Comparison of ENCODE assay signal across 40 cellular contexts in genomic region chr15:26318689-26319088, GRCh38.
"Had no signal": no experiment of that assay in that cellular context is flagged by ENCODE, and none has a peak within 500 bp of the region (broad histone marks: within the 10 kb centered on the region; RNA-seq: fewer than 3 reads in every experiment).

No MANE protein-coding gene starts in this region.

- H3K4me1 Mint-ChIP-seq: activated naive CD4-positive, alpha-beta T cell treated with anti-CD3 and anti-CD28 coated beads, Interleukin-2, amount 10 ng/mL, durations not matched to agents 7 days and 5 days; activated naive CD4-positive, alpha-beta T cell treated with anti-CD3 and anti-CD28 coated beads, Interleukin-2, amount 50 U/mL, for 24 hours; activated naive CD8-positive, alpha-beta T cell treated with anti-CD3 and anti-CD28 coated beads for 36 hours; activated naive CD8-positive, alpha-beta T cell treated with anti-CD3 and anti-CD28 coated beads, Interleukin-2, amount 10 ng/mL, durations not matched to agents 7 days and 5 days; activated naive CD8-positive, alpha-beta T cell treated with anti-CD3 and anti-CD28 coated beads, Interleukin-2, amount 50 U/mL, for 24 hours; activated T-helper 17 cell treated with anti-CD3 and anti-CD28 coated beads, Interleukin-2, amount 50 U/mL, for 72 hours; central memory CD8-positive, alpha-beta T cell had no signal

- FAIRE-seq: astrocyte, bronchial epithelial cell had no signal

- H3K4me3 Mint-ChIP-seq: activated naive CD4-positive, alpha-beta T cell treated with anti-CD3 and anti-CD28 coated beads for 36 hours; activated naive CD4-positive, alpha-beta T cell treated with anti-CD3 and anti-CD28 coated beads, Interleukin-2, amount 10 ng/mL, durations not matched to agents 7 days and 5 days; activated naive CD4-positive, alpha-beta T cell treated with anti-CD3 and anti-CD28 coated beads, Interleukin-2, amount 50 U/mL, for 24 hours; activated naive CD8-positive, alpha-beta T cell; activated naive CD8-positive, alpha-beta T cell treated with anti-CD3 and anti-CD28 coated beads for 36 hours; activated naive CD8-positive, alpha-beta T cell treated with anti-CD3 and anti-CD28 coated beads, Interleukin-2, amount 10 ng/mL, durations not matched to agents 7 days and 5 days; activated naive CD8-positive, alpha-beta T cell treated with anti-CD3 and anti-CD28 coated beads, Interleukin-2, amount 50 U/mL, for 24 hours; activated T-cell treated with anti-CD3 and anti-CD28 coated beads, Interleukin-2, amount 50 U/mL, for 24 hours; activated T-cell treated with anti-CD3 and anti-CD28 coated beads, Interleukin-2, amount 50 U/mL, for 4 hours; activated T-cell treated with anti-CD3 and anti-CD28 coated beads, Interleukin-2, amount 50 U/mL, for 72 hours; activated T-helper 1 cell treated with anti-CD3 and anti-CD28 coated beads, Interleukin-12 subunit alpha, Interleukin-12 subunit beta, Interleukin-2, Interleukin-4 antibody, amounts not matched to agents 30 ng/mL and 10 ng/mL and 1 ng/mL, durations not matched to agents 14 hours and 24 hours and 36 hours; activated T-helper 17 cell treated with anti-CD3 and anti-CD28 coated beads, Interleukin-2, amount 50 U/mL, for 72 hours; brain; central memory CD8-positive, alpha-beta T cell had no signal

- H3K27me3 Mint-ChIP-seq: activated naive CD4-positive, alpha-beta T cell treated with anti-CD3 and anti-CD28 coated beads, Interleukin-2, amount 10 ng/mL, durations not matched to agents 7 days and 5 days; activated naive CD8-positive, alpha-beta T cell; activated naive CD8-positive, alpha-beta T cell treated with anti-CD3 and anti-CD28 coated beads for 36 hours; activated naive CD8-positive, alpha-beta T cell treated with anti-CD3 and anti-CD28 coated beads, Interleukin-2, amount 10 ng/mL, durations not matched to agents 7 days and 5 days; activated naive CD8-positive, alpha-beta T cell treated with anti-CD3 and anti-CD28 coated beads, Interleukin-2, amount 50 U/mL, for 24 hours; activated T-cell treated with anti-CD3 and anti-CD28 coated beads, Interleukin-2, amount 50 U/mL, for 24 hours; brain; central memory CD8-positive, alpha-beta T cell had no signal

- ATAC-seq: activated naive CD4-positive, alpha-beta T cell treated with anti-CD3 and anti-CD28 coated beads, Interleukin-2, amount 50 U/mL, for 72 hours; activated naive CD8-positive, alpha-beta T cell treated with anti-CD3 and anti-CD28 coated beads, Interleukin-2, amount 50 U/mL, for 24 hours; activated T-cell treated with anti-CD3 and anti-CD28 coated beads, Interleukin-2, amount 50 U/mL, for 4 hours; activated T-cell treated with anti-CD3 and anti-CD28 coated beads, Interleukin-2, amount 50 U/mL, for 72 hours; activated T-helper 17 cell treated with anti-CD3 and anti-CD28 coated beads, Interleukin-2, amount 50 U/mL, for 72 hours; body of pancreas had no signal

- H3K4me3 ChIP-seq: adrenal gland, ascending aorta, body of pancreas, breast epithelium, cardiac muscle cell had no signal

- H3K9me3 Mint-ChIP-seq: activated naive CD4-positive, alpha-beta T cell treated with anti-CD3 and anti-CD28 coated beads for 36 hours; activated naive CD8-positive, alpha-beta T cell treated with anti-CD3 and anti-CD28 coated beads for 36 hours; activated naive CD8-positive, alpha-beta T cell treated with anti-CD3 and anti-CD28 coated beads, Interleukin-2, amount 10 ng/mL, durations not matched to agents 7 days and 5 days; activated naive CD8-positive, alpha-beta T cell treated with anti-CD3 and anti-CD28 coated beads, Interleukin-2, amount 50 U/mL, for 24 hours; activated T-cell treated with anti-CD3 and anti-CD28 coated beads, Interleukin-2, amount 50 U/mL, for 24 hours; activated T-cell treated with anti-CD3 and anti-CD28 coated beads, Interleukin-2, amount 50 U/mL, for 4 hours; activated T-cell treated with anti-CD3 and anti-CD28 coated beads, Interleukin-2, amount 50 U/mL, for 72 hours had no signal

- H3K27ac ChIP-seq: adrenal gland, ascending aorta, body of pancreas, brain microvascular endothelial cell, breast epithelium, cardiac muscle cell had no signal

- DNase-seq: activated effector memory CD4-positive, alpha-beta T cell treated with anti-CD3 and anti-CD28 coated beads, Interleukin-2, amount 50 U/mL, for 16 hours; activated effector memory CD4-positive, alpha-beta T cell treated with Interleukin-2 at 50 U/mL for 16 hours; activated gamma-delta T cell; activated gamma-delta T cell treated with Interleukin-2 at 50 U/mL for 16 hours; activated naive CD4-positive, alpha-beta T cell; activated naive CD4-positive, alpha-beta T cell treated with anti-CD3 and anti-CD28 coated beads for 36 hours; activated naive CD4-positive, alpha-beta T cell treated with anti-CD3 and anti-CD28 coated beads, Interleukin-2, amount 10 ng/mL, durations not matched to agents 7 days and 5 days; activated naive CD4-positive, alpha-beta T cell treated with anti-CD3 and anti-CD28 coated beads, Interleukin-2, amount 50 U/mL, for 16 hours; activated naive CD4-positive, alpha-beta T cell treated with Interleukin-2 at 50 U/mL for 16 hours; activated naive CD8-positive, alpha-beta T cell treated with anti-CD3 and anti-CD28 coated beads for 36 hours; activated naive CD8-positive, alpha-beta T cell treated with anti-CD3 and anti-CD28 coated beads, Interleukin-2, amount 10 ng/mL, durations not matched to agents 7 days and 5 days; activated naive CD8-positive, alpha-beta T cell treated with anti-CD3 and anti-CD28 coated beads, Interleukin-2, amount 50 U/mL, for 24 hours; activated T-cell treated with anti-CD3 and anti-CD28 coated beads, Interleukin-2, amount 50 U/mL, for 1 hour; activated T-cell treated with anti-CD3 and anti-CD28 coated beads, Interleukin-2, amount 50 U/mL, for 24 hours; activated T-cell treated with anti-CD3 and anti-CD28 coated beads, Interleukin-2, amount 50 U/mL, for 4 hours; activated T-cell treated with anti-CD3 and anti-CD28 coated beads, Interleukin-2, amount 50 U/mL, for 48 hours; activated T-cell treated with anti-CD3 and anti-CD28 coated beads, Interleukin-2, amount 50 U/mL, for 72 hours; adrenal gland; amniotic stem cell; amygdala; anterior cingulate cortex; aorta; body of pancreas; brain microvascular endothelial cell; caudate nucleus; central memory CD4-positive, alpha-beta T cell; cerebellar nuclear complex had no signal

- H3K36me3 Mint-ChIP-seq: activated naive CD4-positive, alpha-beta T cell treated with anti-CD3 and anti-CD28 coated beads, Interleukin-2, amount 10 ng/mL, durations not matched to agents 7 days and 5 days; activated naive CD4-positive, alpha-beta T cell treated with anti-CD3 and anti-CD28 coated beads, Interleukin-2, amount 50 U/mL, for 24 hours; activated naive CD4-positive, alpha-beta T cell treated with anti-CD3 and anti-CD28 coated beads, Interleukin-2, amount 50 U/mL, for 72 hours; activated naive CD8-positive, alpha-beta T cell; activated naive CD8-positive, alpha-beta T cell treated with anti-CD3 and anti-CD28 coated beads for 36 hours; activated naive CD8-positive, alpha-beta T cell treated with anti-CD3 and anti-CD28 coated beads, Interleukin-2, amount 10 ng/mL, durations not matched to agents 7 days and 5 days; brain had no signal

- H3K27ac Mint-ChIP-seq: activated naive CD4-positive, alpha-beta T cell treated with anti-CD3 and anti-CD28 coated beads for 36 hours; activated naive CD4-positive, alpha-beta T cell treated with anti-CD3 and anti-CD28 coated beads, Interleukin-2, amount 10 ng/mL, durations not matched to agents 7 days and 5 days; activated naive CD4-positive, alpha-beta T cell treated with anti-CD3 and anti-CD28 coated beads, Interleukin-2, amount 50 U/mL, for 24 hours; activated naive CD4-positive, alpha-beta T cell treated with anti-CD3 and anti-CD28 coated beads, Interleukin-2, amount 50 U/mL, for 72 hours; activated naive CD8-positive, alpha-beta T cell; activated naive CD8-positive, alpha-beta T cell treated with anti-CD3 and anti-CD28 coated beads for 36 hours; activated naive CD8-positive, alpha-beta T cell treated with anti-CD3 and anti-CD28 coated beads, Interleukin-2, amount 10 ng/mL, durations not matched to agents 7 days and 5 days; activated naive CD8-positive, alpha-beta T cell treated with anti-CD3 and anti-CD28 coated beads, Interleukin-2, amount 50 U/mL, for 24 hours; activated T-cell treated with anti-CD3 and anti-CD28 coated beads, Interleukin-2, amount 50 U/mL, for 24 hours; activated T-cell treated with anti-CD3 and anti-CD28 coated beads, Interleukin-2, amount 50 U/mL, for 72 hours; activated T-helper 1 cell treated with anti-CD3 and anti-CD28 coated beads, Interleukin-12 subunit alpha, Interleukin-12 subunit beta, Interleukin-2, Interleukin-4 antibody, amounts not matched to agents 30 ng/mL and 10 ng/mL and 1 ng/mL, durations not matched to agents 14 hours and 24 hours and 36 hours; activated T-helper 17 cell treated with anti-CD3 and anti-CD28 coated beads, Interleukin-2, amount 50 U/mL, for 72 hours; activated T-helper 2 cell treated with anti-CD3 and anti-CD28 coated beads, Interferon-gamma antibody, Interleukin-2, Interleukin-4, amounts not matched to agents 10 μg/mL and 5 μg/mL and 100 μg/mL, durations not matched to agents 14 hours and 24 hours and 36 hours; brain had no signal

- H3K36me3 ChIP-seq: adrenal gland, ascending aorta, brain microvascular endothelial cell, breast epithelium, cardiac muscle cell had no signal

- H3K4me1 ChIP-seq: adrenal gland, ascending aorta, body of pancreas, breast epithelium had no signal

- H3K27me3 ChIP-seq: adrenal gland, ascending aorta, body of pancreas, brain microvascular endothelial cell, breast epithelium, cardiac muscle cell had no signal

- H3K9me3 ChIP-seq: adrenal gland, ascending aorta, body of pancreas, breast epithelium had no signal
